ENCODE assay signal across 10 cellular contexts in the genomic region with DNA sequence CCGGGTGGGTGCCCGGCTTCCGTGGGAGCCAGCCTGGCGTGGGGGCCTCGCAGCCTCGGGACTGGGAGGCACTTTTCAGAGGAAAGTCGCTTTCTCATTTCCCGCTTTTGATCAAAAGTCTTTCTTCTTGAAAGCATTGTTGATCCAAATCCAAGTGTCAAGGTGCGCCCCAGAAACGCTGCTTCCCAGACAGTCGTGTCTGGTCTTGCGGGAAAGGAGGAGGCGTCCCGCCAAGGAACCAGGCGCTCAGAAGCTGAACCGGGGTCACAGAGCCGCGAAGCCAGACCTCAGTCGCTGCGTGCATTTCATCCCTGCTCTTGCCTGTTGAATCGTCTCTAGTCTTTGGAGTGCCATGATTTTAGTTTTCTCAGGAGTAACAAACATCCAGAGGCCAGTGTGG. TPM values are rescaled to one million over a fixed set of nuclear protein-coding genes. Genes with fewer than 3 reads are reported as not detected.
DNase-seq lines count a peak whose midpoint lies in the region; ATAC-seq and TF ChIP-seq lines count a peak whose summit lies in the region.
"Had no signal": no experiment of that assay in that cellular context is flagged by ENCODE, and none has a peak within 500 bp of the region (broad histone marks: within the 10 kb centered on the region; RNA-seq: fewer than 3 reads in every experiment).

No MANE protein-coding gene starts in this region.

- no peak for ATAC-seq in naive thymus-derived CD4-positive, alpha-beta T cell
- no peak for ATAC-seq in HG02852 (IDR thresholded peaks at IDR 0.05; ENCODE audit: unreplicated experiment)

- no peaks in the 10 kb centered on the region for H3K36me3 ChIP-seq in naive thymus-derived CD4-positive, alpha-beta T cell (ENCODE audit: control insufficient read depth in 2 of 3, insufficient read depth in 3 of 3, low read length in 3 of 3)
- H3K36me3 ChIP-seq: brain microvascular endothelial cell had no signal

- peaks cover 3 to 16% (median 11%) of the 10 kb centered on the region in 3 donors for H3K4me1 Mint-ChIP-seq in IgD-negative memory B cell
- H3K4me1 Mint-ChIP-seq in naive thymus-derived CD4-positive, alpha-beta T cell, result peaks cover 23 to 37% (median 30%) of the 10 kb centered on the region in 7 donors

- H3K27ac Mint-ChIP-seq in IgD-negative memory B cell, result peak overlapping the region in 1 of 3 donors; percentile 77
- peak overlapping the region; percentile 28 to 84 (median 59) for H3K27ac Mint-ChIP-seq in naive thymus-derived CD4-positive, alpha-beta T cell

- H3K4me3 Mint-ChIP-seq in IgD-negative memory B cell, result peak overlapping the region; percentile 62 to 85 (median 72)
- H3K4me3 Mint-ChIP-seq in naive thymus-derived CD4-positive, alpha-beta T cell, result peak overlapping the region; percentile 45 to 84 (median 78)

- peak overlapping the region; percentile 68 for H3K4me3 ChIP-seq in AG04450 (ENCODE audit: low read depth, low read length)
- peak overlapping the region; percentile 80 for H3K4me3 ChIP-seq in coronary artery
- H3K4me3 ChIP-seq in naive thymus-derived CD4-positive, alpha-beta T cell (ENCODE audit: low read length), result peak overlapping the region; percentile 60

- H3K27me3 Mint-ChIP-seq in IgD-negative memory B cell, result peaks cover 9% of the 10 kb centered on the region
- H3K27me3 Mint-ChIP-seq in naive thymus-derived CD4-positive, alpha-beta T cell, result peaks cover 0 to 21% (median 0%) of the 10 kb centered on the region in 5 donors

- peaks cover 13% of the 10 kb centered on the region for H3K9me3 ChIP-seq in AG04450 (ENCODE audit: control insufficient read depth, insufficient read depth, low read length)
- H3K9me3 ChIP-seq in naive thymus-derived CD4-positive, alpha-beta T cell (ENCODE audit: control insufficient read depth in 2 of 3, low read length in 3 of 3), result no peaks in the 10 kb centered on the region

- intact Hi-C loops in naive thymus-derived CD4-positive, alpha-beta T cell (cut with micrococcal nuclease), result loop anchor here (1.0 to 5.0 kb wide), 6 partner anchors 40 to 1870 kb away; a partner anchor contains a TSS

- H3K27me3 ChIP-seq in AG04450 (ENCODE audit: control insufficient read depth, insufficient read depth, low read length), result no peaks in the 10 kb centered on the region
- H3K27me3 ChIP-seq in naive thymus-derived CD4-positive, alpha-beta T cell (ENCODE audit: control insufficient read depth in 2 of 2, insufficient read depth in 2 of 2, low read length in 2 of 2), result no peaks in the 10 kb centered on the region
- H3K27me3 ChIP-seq: brain microvascular endothelial cell had no signal

- H3K27ac ChIP-seq in AG04450 (ENCODE audit: low read depth, low read length) (no peak overlapping the region), coronary artery (no peak overlapping the region)
- H3K27ac ChIP-seq in naive thymus-derived CD4-positive, alpha-beta T cell (ENCODE audit: low read depth, low read length), result peak overlapping the region; percentile 70
- H3K27ac ChIP-seq: brain microvascular endothelial cell had no signal

- POLR2A ChIA-PET in AG04450 (lab: Yijun Ruan, JAX), result interaction anchor here (1.2 to 2.7 kb wide), 2 partner anchors 15 to 40 kb away, joined by 3 to 14 read pairs; no protein-coding TSS in a partner anchor
- POLR2A ChIA-PET in naive thymus-derived CD4-positive, alpha-beta T cell (lab: Charles Lee), result interaction anchor here (0.5 to 4.0 kb wide), 8 partner anchors 10 to 83 kb away, joined by 3 to 34 read pairs (median 4); a partner anchor contains a TSS

- peaks cover 7 to 13% of the 10 kb centered on the region in 2 donors for H3K4me1 ChIP-seq in naive thymus-derived CD4-positive, alpha-beta T cell (ENCODE audit: control insufficient read depth in 2 of 2, insufficient read depth in 2 of 2, low read length in 2 of 2)

- DNase-seq in AG04450 (ENCODE audit: low read depth, low spot score), result no peak
- DNase-seq in coronary artery (ENCODE audit: low spot score), result no peak
- DNase-seq in naive thymus-derived CD4-positive, alpha-beta T cell, result no peak
- no peak for DNase-seq in RKO (ENCODE audit: low spot score)
- DNase-seq in COR-L47 (lab: John Stamatoyannopoulos, UW), result no peak
- no peak for DNase-seq in DMS114 treated with DMSO at 0.1 percent for 48 hours (lab: John Stamatoyannopoulos, UW; ENCODE audit: unreplicated experiment)
- DNase-seq: brain microvascular endothelial cell, SIG-M5 had no signal

- peaks cover 0 to 5% (median 3%) of the 10 kb centered on the region in 3 donors for H3K9me3 Mint-ChIP-seq in IgD-negative memory B cell
- peaks cover 0 to 6% (median 0%) of the 10 kb centered on the region in 11 donors for H3K9me3 Mint-ChIP-seq in naive thymus-derived CD4-positive, alpha-beta T cell

- CTCF ChIA-PET in AG04450 (lab: Charles Lee), result interaction anchor here (2.2 kb wide), 1 partner anchor 40 kb away, joined by 13 read pairs; no protein-coding TSS in a partner anchor
- CTCF ChIA-PET in naive thymus-derived CD4-positive, alpha-beta T cell (lab: Charles Lee), result no interaction called here

- TF ChIP-seq CTCF in AG04450 (IDR thresholded peaks at IDR 0.05; ENCODE audit: low read depth, low read length), result no peak
- TF ChIP-seq CTCF in coronary artery (IDR thresholded peaks at IDR 0.05), result no peak

- H3K36me3 Mint-ChIP-seq in IgD-negative memory B cell, result peaks cover 5% of the 10 kb centered on the region
- peaks cover 0 to 29% (median 4%) of the 10 kb centered on the region in 5 donors for H3K36me3 Mint-ChIP-seq in naive thymus-derived CD4-positive, alpha-beta T cell

RNA-seq across cellular contexts. Expression of a gene that starts 1.1 kb away (rescaled TPM):
- polyA plus RNA-seq in AG04450 (2011; rRNA removed) (68.6 and 73.5 TPM in 2 replicates), IgD-negative memory B cell (8.7 TPM)
- polyA minus RNA-seq in AG04450 (2011; rRNA and poly(A)+ RNA removed), result 31.2 and 36.1 TPM in 2 replicates
- total RNA-seq in naive thymus-derived CD4-positive, alpha-beta T cell, result 10 to 100 TPM; 17.7 to 81.7 (median 39.3) TPM
- 10 to 100 TPM; 40.5 to 41.5 TPM for polyA plus RNA-seq in naive thymus-derived CD4-positive, alpha-beta T cell
